ENCODE assay signal across 5 cellular contexts in the genomic region with DNA sequence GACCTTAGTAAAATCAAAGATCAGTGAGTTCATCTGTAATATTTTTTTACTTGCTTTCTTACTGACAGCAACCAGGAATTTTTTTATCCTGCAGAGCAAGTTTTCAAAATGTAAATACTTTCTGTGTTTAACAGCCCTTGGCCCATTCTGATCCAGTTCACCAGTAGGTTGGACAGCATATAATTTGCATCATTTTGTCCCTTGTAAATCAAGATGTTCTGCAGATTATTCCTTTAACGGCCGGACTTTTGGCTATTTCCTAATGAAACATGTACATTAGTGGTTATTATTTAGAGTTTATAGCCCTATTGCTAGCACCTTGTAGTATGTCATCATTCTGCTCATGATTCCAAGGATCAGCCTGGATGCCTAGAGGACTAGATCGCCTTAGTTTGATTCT. TPM values are rescaled to one million over a fixed set of nuclear protein-coding genes. Genes with fewer than 3 reads are reported as not detected.
"Had no signal": no experiment of that assay in that cellular context is flagged by ENCODE, and none has a peak within 500 bp of the region (broad histone marks: within the 10 kb centered on the region; RNA-seq: fewer than 3 reads in every experiment).

No MANE protein-coding gene starts in this region.

RNA-seq across cellular contexts. Expression of gene OR9G1, which starts 7.7 kb away (rescaled TPM):
- total RNA-seq: GM23248, H7, HFFc6, HT1080 had no signal
- polyA plus RNA-seq: GM23248, IgD-negative memory B cell had no signal

RNA-seq across cellular contexts. Expression of gene OR5AR1, which starts 27.7 kb away (rescaled TPM):
- total RNA-seq: GM23248, H7, HFFc6, HT1080 had no signal
- polyA plus RNA-seq: GM23248, IgD-negative memory B cell had no signal

RNA-seq across cellular contexts. Expression of gene OR5AP2, which starts 48.9 kb away (rescaled TPM):
- total RNA-seq: GM23248, H7, HFFc6, HT1080 had no signal
- polyA plus RNA-seq: GM23248, IgD-negative memory B cell had no signal

RNA-seq across cellular contexts. Expression of gene OR9G4, which starts 57.3 kb away (rescaled TPM):
- total RNA-seq: GM23248, H7, HFFc6, HT1080 had no signal
- polyA plus RNA-seq: GM23248, IgD-negative memory B cell had no signal
